In the genomic region with DNA sequence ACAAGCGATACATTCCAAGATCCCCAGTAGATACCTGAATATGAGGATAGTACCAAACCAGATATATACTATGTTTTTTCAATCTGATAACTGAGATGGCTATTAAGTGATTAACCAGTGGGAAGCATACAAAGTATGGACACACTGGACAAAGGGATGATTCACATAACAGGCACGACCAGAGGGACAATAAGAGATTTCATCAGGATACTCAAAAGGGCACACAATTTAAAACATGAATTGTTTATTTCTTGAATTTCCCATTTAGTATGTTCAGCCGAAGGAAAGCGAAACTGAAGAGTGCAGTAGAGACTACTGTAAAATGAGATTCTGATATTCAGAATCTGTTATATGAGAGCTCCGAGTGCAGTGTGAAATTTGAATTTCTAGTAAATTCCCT, we compare ENCODE assay signal across 9 cellular contexts. TPM values are rescaled to one million over a fixed set of nuclear protein-coding genes. Genes with fewer than 3 reads are reported as not detected.
DNase-seq lines count a peak whose midpoint lies in the region; ATAC-seq and TF ChIP-seq lines count a peak whose summit lies in the region.
"Had no signal": no experiment of that assay in that cellular context is flagged by ENCODE, and none has a peak within 500 bp of the region (broad histone marks: within the 10 kb centered on the region; RNA-seq: fewer than 3 reads in every experiment).

No MANE protein-coding gene starts in this region.

- H3K36me3 Mint-ChIP-seq in activated naive CD8-positive, alpha-beta T cell treated with anti-CD3 and anti-CD28 coated beads for 36 hours, result peaks cover 17% of the 10 kb centered on the region

- H4K91ac ChIP-seq in mesenchymal stem cell (ENCODE audit: low read length), result no peak overlapping the region

- H3K27ac ChIP-seq in mesenchymal stem cell (ENCODE audit: low read length, poor library complexity, severe bottlenecking), result no peak overlapping the region
- H3K27ac ChIP-seq in left lung, result no peak overlapping the region

- WGBS in mesenchymal stem cell, result 71% methylated on average over 4 of the region's 5 CpGs

- H3K27ac Mint-ChIP-seq in activated naive CD8-positive, alpha-beta T cell treated with anti-CD3 and anti-CD28 coated beads for 36 hours, result peak overlapping the region; percentile 54

- H2BK5ac ChIP-seq in mesenchymal stem cell (ENCODE audit: low read depth, low read length, poor library complexity, severe bottlenecking), result no peak overlapping the region

- intact Hi-C loops in left lung (cut with DNase I), result no loop called here

- no peak overlapping the region for H3K14ac ChIP-seq in mesenchymal stem cell (ENCODE audit: low read length in 2 of 2)

- no peaks in the 10 kb centered on the region for H3K9me3 Mint-ChIP-seq in activated naive CD8-positive, alpha-beta T cell treated with anti-CD3 and anti-CD28 coated beads for 36 hours

- H3K4me1 Mint-ChIP-seq in activated naive CD8-positive, alpha-beta T cell treated with anti-CD3 and anti-CD28 coated beads for 36 hours, result peaks cover 74% of the 10 kb centered on the region

- H3K4me2 ChIP-seq in mesenchymal stem cell (ENCODE audit: low read length, poor library complexity, severe bottlenecking), result no peak overlapping the region

- H3K79me1 ChIP-seq in mesenchymal stem cell (replicated peaks; ENCODE audit: low read length, poor library complexity, severe bottlenecking), result no peaks in the 10 kb centered on the region

- no peak overlapping the region for H2BK12ac ChIP-seq in mesenchymal stem cell (ENCODE audit: low read length in 2 of 2)

- no peak for TF ChIP-seq CTCF in left lung (IDR thresholded peaks at IDR 0.05)

- no peaks in the 10 kb centered on the region for H3K27me3 Mint-ChIP-seq in activated naive CD8-positive, alpha-beta T cell treated with anti-CD3 and anti-CD28 coated beads for 36 hours

- H3K36me3 ChIP-seq in mesenchymal stem cell (ENCODE audit: control insufficient read depth in 1 of 2, insufficient read depth in 2 of 2, low read depth in 1 of 2, low read length in 2 of 2), result peaks cover 4 to 15% of the 10 kb centered on the region in 2 experiments
- no peaks in the 10 kb centered on the region for H3K36me3 ChIP-seq in left lung

- H2BK15ac ChIP-seq in mesenchymal stem cell (ENCODE audit: low read depth, poor library complexity, severe bottlenecking), result no peak overlapping the region

- no peak overlapping the region for H3K4ac ChIP-seq in mesenchymal stem cell (ENCODE audit: low read depth in 1 of 2, low read length in 2 of 2)

- H3K4me1 ChIP-seq in mesenchymal stem cell (ENCODE audit: control insufficient read depth, insufficient read depth, low read depth, low read length) (peaks cover 6% of the 10 kb centered on the region), left lung (peaks cover 0 to 13% of the 10 kb centered on the region in 2 donors)

- no peak overlapping the region for H2BK120ac ChIP-seq in mesenchymal stem cell (ENCODE audit: low read depth, low read length)

- H3K9ac ChIP-seq in mesenchymal stem cell (ENCODE audit: low read length), result peak overlapping the region; percentile 24

- no peaks in the 10 kb centered on the region for H3K9me3 ChIP-seq in mesenchymal stem cell (ENCODE audit: control insufficient read depth, low read length)
- H3K9me3 ChIP-seq in left lung, result no peaks in the 10 kb centered on the region

- DNase-seq in GM03348 (ENCODE audit: low spot score) (peak; percentile 22), mesenchymal stem cell (peak; percentile 37), left lung (no peak), ecto neural progenitor cell (ENCODE audit: low spot score) (no peak), occipital lobe (lab: John Stamatoyannopoulos, UW) (no peak)
- no peak for DNase-seq in activated naive CD8-positive, alpha-beta T cell treated with anti-CD3 and anti-CD28 coated beads for 36 hours
- DNase-seq in stimulated activated CD4-positive, alpha-beta T cell treated with anti-CD3 and anti-CD28 coated beads, Interleukin-4, amount 100 ng/mL, for 24 hours, result no peak
- DNase-seq: GOT3 had no signal

- H3K4me3 Mint-ChIP-seq in activated naive CD8-positive, alpha-beta T cell treated with anti-CD3 and anti-CD28 coated beads for 36 hours, result no peak overlapping the region

- H3K18ac ChIP-seq in mesenchymal stem cell (ENCODE audit: low read depth in 1 of 2, low read length in 2 of 2), result no peak overlapping the region

- H3K27me3 ChIP-seq in mesenchymal stem cell (ENCODE audit: control insufficient read depth in 1 of 2, insufficient read depth in 1 of 2, low read length in 2 of 2) (no peaks in the 10 kb centered on the region), left lung (no peaks in the 10 kb centered on the region)

- no peak overlapping the region for H2AK5ac ChIP-seq in mesenchymal stem cell (ENCODE audit: low read length, severe bottlenecking)

- peak; percentile 30 for ATAC-seq in HG02852 (IDR thresholded peaks at IDR 0.05; ENCODE audit: unreplicated experiment)
- no peak for ATAC-seq in left lung

- H2AFZ ChIP-seq in mesenchymal stem cell (ENCODE audit: low read depth, low read length), result no peak overlapping the region

- no peak overlapping the region for H3K23ac ChIP-seq in mesenchymal stem cell (ENCODE audit: low read length in 2 of 2)

- no peak overlapping the region for H4K8ac ChIP-seq in mesenchymal stem cell (ENCODE audit: low read length)

- H3K4me3 ChIP-seq in mesenchymal stem cell (ENCODE audit: insufficient read depth in 1 of 2, low read depth in 1 of 2, low read length in 2 of 2), result no peak overlapping the region
- H3K4me3 ChIP-seq in left lung, result no peak overlapping the region

RNA-seq across cellular contexts. Expression of gene ZZZ3, which starts 10.6 kb away (rescaled TPM):
- 10 to 100 TPM; 48.4 to 48.5 TPM for total RNA-seq in activated naive CD8-positive, alpha-beta T cell treated with anti-CD3 and anti-CD28 coated beads for 36 hours
- polyA plus RNA-seq in mesenchymal stem cell (2013, experiment 1 of 2), result 23.9 TPM
- 24.7 TPM for polyA plus RNA-seq in mesenchymal stem cell (2013, experiment 2 of 2)
- 10 to 100 TPM; 36.3 to 42.3 TPM for total RNA-seq in left lung
- total RNA-seq in occipital lobe, result 164 TPM

Comparison
In these comparisons a context has a peak if more than half of its experiments do, and no peak if none do; other contexts are left out.
1. DNase-seq: peak in GM03348 (single experiment) and mesenchymal stem cell (single experiment); none in activated naive CD8-positive, alpha-beta T cell treated with anti-CD3 and anti-CD28 coated beads for 36 hours (single experiment), left lung (0 of 2), ecto neural progenitor cell (single experiment), stimulated activated CD4-positive, alpha-beta T cell treated with anti-CD3 and anti-CD28 coated beads, Interleukin-4, amount 100 ng/mL, for 24 hours (single experiment) and occipital lobe (single experiment).